6 cellular contexts compared by ENCODE assay signal in the genomic region with DNA sequence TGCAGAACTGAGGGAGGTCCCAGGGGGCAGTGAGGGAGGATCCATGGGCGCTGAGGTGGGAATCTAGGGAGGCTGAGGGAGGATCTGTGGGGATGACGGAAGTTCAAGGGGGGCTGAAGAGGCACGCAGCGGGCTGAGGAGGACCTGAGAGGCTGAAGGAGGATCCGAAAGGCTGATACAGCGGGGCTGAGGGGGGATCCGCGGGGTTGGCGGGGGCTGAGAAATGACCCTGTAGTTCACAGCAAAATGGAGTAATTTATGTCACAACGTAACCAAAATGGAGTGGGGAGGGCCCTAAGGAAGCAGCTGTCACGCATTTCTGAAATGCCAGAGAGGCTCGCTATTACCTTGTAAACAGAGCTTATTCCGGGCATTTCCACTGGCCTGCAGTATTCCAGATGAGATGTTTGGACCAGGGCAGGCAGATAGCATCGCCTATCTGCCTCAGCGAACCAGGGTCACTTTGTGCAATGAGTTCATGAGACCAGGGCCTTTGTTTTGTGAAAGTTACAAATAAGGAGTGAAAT. TPM values are rescaled to one million over a fixed set of nuclear protein-coding genes. Genes with fewer than 3 reads are reported as not detected.
DNase-seq lines count a peak whose midpoint lies in the region; ATAC-seq, FAIRE-seq and TF ChIP-seq lines count a peak whose summit lies in the region.

No MANE protein-coding gene starts in this region.

- DNase-seq in AG09309 (ENCODE audit: low read depth) (no peak), HuH-7.5 (ENCODE audit: low spot score) (peak; percentile 19), endothelial cell of umbilical vein (ENCODE audit: low read depth, low spot score) (peak; percentile 48)
- DNase-seq in stimulated activated CD4-positive, alpha-beta T cell treated with anti-CD3 and anti-CD28 coated beads, Interleukin-4, amount 100 ng/mL, for 1 hour = no peak

- H3K4me2 ChIP-seq in endothelial cell of umbilical vein (ENCODE audit: insufficient read depth, low read length) (peak overlapping the region; percentile 59), skeletal muscle satellite cell (ENCODE audit: low read length) (peak overlapping the region; percentile 97)

- no peak for ATAC-seq in GM18517 (IDR thresholded peaks at IDR 0.05; ENCODE audit: unreplicated experiment)

- intact Hi-C loops in endothelial cell of umbilical vein (cut with micrococcal nuclease) = loop anchor here (1.0 to 5.0 kb wide), 4 partner anchors 25 to 347 kb away; a partner anchor contains a TSS

- TF ChIP-seq CTCF in AG09309 (IDR thresholded peaks at IDR 0.05; ENCODE audit: control insufficient read depth, insufficient read depth, low read depth, low read length, missing control alignments) (no peak), endothelial cell of umbilical vein (IDR thresholded peaks at IDR 0.05; ENCODE audit: extremely low read depth in 1 of 2, insufficient read depth in 1 of 2, low read depth in 1 of 2, low read length in 2 of 2) (no peak)

- peaks cover 13% of the 10 kb centered on the region for H3K79me2 ChIP-seq in endothelial cell of umbilical vein (ENCODE audit: control insufficient read depth, insufficient read depth, low read length)

- no peaks in the 10 kb centered on the region for H3K27me3 ChIP-seq in endothelial cell of umbilical vein (ENCODE audit: control insufficient read depth in 2 of 2, insufficient read depth in 2 of 2, low read length in 2 of 2)
- H3K27me3 ChIP-seq in skeletal muscle satellite cell (ENCODE audit: control insufficient read depth, insufficient read depth, low read length) = no peaks in the 10 kb centered on the region

- H3K9me3 ChIP-seq in endothelial cell of umbilical vein (replicated peaks; ENCODE audit: control insufficient read depth, insufficient read depth, low read length) (no peaks in the 10 kb centered on the region), skeletal muscle satellite cell (replicated peaks; ENCODE audit: low read length) (no peaks in the 10 kb centered on the region)

- POLR2A ChIA-PET in endothelial cell of umbilical vein (lab: Charles Lee) = interaction anchor here (0.7 kb wide), 1 partner anchor 349 kb away, joined by 3 read pairs; no protein-coding TSS in a partner anchor

- no peaks in the 10 kb centered on the region for H3K9me1 ChIP-seq in endothelial cell of umbilical vein (replicated peaks; ENCODE audit: control insufficient read depth, extremely low read depth, insufficient read depth, low read length)

- H3K4me3 ChIP-seq in AG09309 (ENCODE audit: control insufficient read depth, low read depth, low read length) (peak overlapping the region; percentile 77), endothelial cell of umbilical vein (replicated peaks in 1 of 3; ENCODE audit: insufficient read depth in 1 of 3, low read depth in 1 of 3, low read length in 3 of 3) (peak overlapping the region; percentile 26 to 92 (median 54)), skeletal muscle satellite cell (ENCODE audit: low read length) (peak overlapping the region; percentile 99)

- CTCF ChIA-PET in endothelial cell of umbilical vein (lab: Charles Lee) = interaction anchor here (1.2 to 2.1 kb wide), 5 partner anchors 21 to 111 kb away, joined by 3 to 16 read pairs (median 9); a partner anchor contains a TSS

- H3K27ac ChIP-seq in endothelial cell of umbilical vein (ENCODE audit: insufficient read depth, low read depth, low read length) = peak overlapping the region; percentile 32

- peak overlapping the region; percentile 57 for H2AFZ ChIP-seq in endothelial cell of umbilical vein (ENCODE audit: low read depth, low read length)

- H4K20me1 ChIP-seq in endothelial cell of umbilical vein (replicated peaks; ENCODE audit: control insufficient read depth, extremely low read depth, insufficient read depth, low read length) = no peaks in the 10 kb centered on the region

- TF ChIP-seq POLR2A in endothelial cell of umbilical vein (IDR thresholded peaks at IDR 0.05; ENCODE audit: low read depth, low read length) = no peak

- FAIRE-seq in endothelial cell of umbilical vein (lab: Jason Lieb, UNC) = peak; percentile 49

- BruUV-seq in endothelial cell of umbilical vein (replicated peaks; lab: Mats Ljungman, UMichigan) = no TSS peak

- peak overlapping the region; percentile 67 for H3K9ac ChIP-seq in endothelial cell of umbilical vein (replicated peaks; ENCODE audit: extremely low read depth, insufficient read depth, low read length)
- H3K9ac ChIP-seq in skeletal muscle satellite cell (ENCODE audit: low read depth, low read length) = peak overlapping the region; percentile 96

- peaks cover 0 to 8% of the 10 kb centered on the region in 2 experiments for H3K36me3 ChIP-seq in endothelial cell of umbilical vein (ENCODE audit: control insufficient read depth in 2 of 2, extremely low read depth in 1 of 2, insufficient read depth in 2 of 2, low read length in 2 of 2)
- peaks cover 7% of the 10 kb centered on the region for H3K36me3 ChIP-seq in skeletal muscle satellite cell (ENCODE audit: insufficient read depth, low read length)

- dilution Hi-C loops in endothelial cell of umbilical vein (cut with MboI; ENCODE audit: extremely low pct_ligation_motif_present, low sequenced_read_pairs) = no loop called here

- peaks cover 13% of the 10 kb centered on the region for H3K4me1 ChIP-seq in endothelial cell of umbilical vein (ENCODE audit: control insufficient read depth, extremely low read depth, insufficient read depth, low read length)
- peaks cover 9% of the 10 kb centered on the region for H3K4me1 ChIP-seq in skeletal muscle satellite cell (ENCODE audit: control insufficient read depth, insufficient read depth, low read length)

TF ChIP-seq in endothelial cell of umbilical vein, 7 proteins besides CTCF, POLR2A, EP300 and RAD21:
- TF ChIP-seq POLR2AphosphoS5 (IDR thresholded peaks at IDR 0.05; ENCODE audit: insufficient read depth, low read depth, low read length) = no peak
- no peak for TF ChIP-seq MYC (IDR thresholded peaks at IDR 0.05; ENCODE audit: low read depth, low read length)

RNA-seq across cellular contexts. Expression of a gene that starts 0.9 kb away (rescaled TPM):
- total RNA-seq in endothelial cell of umbilical vein = 57.0 and 58.7 TPM in 2 replicates
- polyA plus RNA-seq in endothelial cell of umbilical vein = 155 and 287 TPM in 2 replicates
- polyA plus RNA-seq in endothelial cell of umbilical vein (2011; cell fraction: cytosol; rRNA removed) = 84.5 and 110 TPM in 2 replicates
- 103 and 115 TPM in 2 replicates for polyA plus RNA-seq in endothelial cell of umbilical vein (2011; cell fraction: nucleus; rRNA removed)
- 43.4 and 51.1 TPM in 2 replicates for polyA plus RNA-seq in endothelial cell of umbilical vein (2012)
- polyA minus RNA-seq in endothelial cell of umbilical vein = 35.6 and 46.6 TPM in 2 replicates
- polyA minus RNA-seq in endothelial cell of umbilical vein (2011; cell fraction: cytosol; rRNA and poly(A)+ RNA removed) = 56.2 TPM
- polyA minus RNA-seq in endothelial cell of umbilical vein (2011; cell fraction: nucleus; rRNA and poly(A)+ RNA removed) = 13.6 and 18.8 TPM in 2 replicates
- total RNA-seq in skeletal muscle satellite cell (2012; rRNA removed) = 79.1 and 85.8 TPM in 2 replicates

RNA-seq across cellular contexts. Expression of a gene that starts 6.9 kb away (rescaled TPM):
- total RNA-seq in endothelial cell of umbilical vein = 21.7 and 23.9 TPM in 2 replicates
- polyA plus RNA-seq in endothelial cell of umbilical vein = 19.9 and 21.1 TPM in 2 replicates
- 14.6 and 17.1 TPM in 2 replicates for polyA plus RNA-seq in endothelial cell of umbilical vein (2011; cell fraction: cytosol; rRNA removed)
- polyA plus RNA-seq in endothelial cell of umbilical vein (2011; cell fraction: nucleus; rRNA removed) = 22.9 and 27.5 TPM in 2 replicates
- polyA plus RNA-seq in endothelial cell of umbilical vein (2012) = 12.8 and 15.1 TPM in 2 replicates
- polyA minus RNA-seq in endothelial cell of umbilical vein = 2.4 and 2.6 TPM in 2 replicates
- 4.3 TPM for polyA minus RNA-seq in endothelial cell of umbilical vein (2011; cell fraction: cytosol; rRNA and poly(A)+ RNA removed)
- polyA minus RNA-seq in endothelial cell of umbilical vein (2011; cell fraction: nucleus; rRNA and poly(A)+ RNA removed) = 1.6 and 2.8 TPM in 2 replicates
- total RNA-seq in skeletal muscle satellite cell (2012; rRNA removed) = 7.0 and 7.9 TPM in 2 replicates

RNA-seq across cellular contexts. Expression of a gene that starts 27.5 kb away (rescaled TPM):
- 488 and 499 TPM in 2 replicates for total RNA-seq in endothelial cell of umbilical vein
- 844 and 1,054 TPM in 2 replicates for polyA plus RNA-seq in endothelial cell of umbilical vein
- polyA plus RNA-seq in endothelial cell of umbilical vein (2011; cell fraction: cytosol; rRNA removed) = 724 and 860 TPM in 2 replicates
- 433 and 446 TPM in 2 replicates for polyA plus RNA-seq in endothelial cell of umbilical vein (2011; cell fraction: nucleus; rRNA removed)
- polyA plus RNA-seq in endothelial cell of umbilical vein (2012) = 473 and 510 TPM in 2 replicates
- 691 and 797 TPM in 2 replicates for polyA minus RNA-seq in endothelial cell of umbilical vein
- 221 TPM for polyA minus RNA-seq in endothelial cell of umbilical vein (2011; cell fraction: cytosol; rRNA and poly(A)+ RNA removed)
- 130 and 181 TPM in 2 replicates for polyA minus RNA-seq in endothelial cell of umbilical vein (2011; cell fraction: nucleus; rRNA and poly(A)+ RNA removed)
- 287 and 370 TPM in 2 replicates for total RNA-seq in skeletal muscle satellite cell (2012; rRNA removed)

RNA-seq across cellular contexts. Expression of a gene that starts 30.1 kb away (rescaled TPM):
- total RNA-seq in endothelial cell of umbilical vein = 237 and 239 TPM in 2 replicates
- polyA plus RNA-seq in endothelial cell of umbilical vein = 742 and 822 TPM in 2 replicates
- 294 and 443 TPM in 2 replicates for polyA plus RNA-seq in endothelial cell of umbilical vein (2011; cell fraction: cytosol; rRNA removed)
- polyA plus RNA-seq in endothelial cell of umbilical vein (2011; cell fraction: nucleus; rRNA removed) = 325 and 344 TPM in 2 replicates
- 161 and 241 TPM in 2 replicates for polyA plus RNA-seq in endothelial cell of umbilical vein (2012)
- polyA minus RNA-seq in endothelial cell of umbilical vein = 140 and 214 TPM in 2 replicates
- 74.7 TPM for polyA minus RNA-seq in endothelial cell of umbilical vein (2011; cell fraction: cytosol; rRNA and poly(A)+ RNA removed)
- 61.4 and 97.7 TPM in 2 replicates for polyA minus RNA-seq in endothelial cell of umbilical vein (2011; cell fraction: nucleus; rRNA and poly(A)+ RNA removed)
- 470 and 540 TPM in 2 replicates for total RNA-seq in skeletal muscle satellite cell (2012; rRNA removed)

RNA-seq across cellular contexts. Expression of a gene that starts 39.7 kb away (rescaled TPM):
- 0.90 and 1.2 TPM in 2 replicates for total RNA-seq in endothelial cell of umbilical vein
- polyA plus RNA-seq in endothelial cell of umbilical vein = 0.58 and 0.75 TPM in 2 replicates
- polyA plus RNA-seq in endothelial cell of umbilical vein (2011; cell fraction: cytosol; rRNA removed) = 0.30 and 0.47 TPM in 2 replicates
- 0.66 and 0.72 TPM in 2 replicates for polyA plus RNA-seq in endothelial cell of umbilical vein (2011; cell fraction: nucleus; rRNA removed)
- 0.57 and 0.59 TPM in 2 replicates for polyA plus RNA-seq in endothelial cell of umbilical vein (2012)
- polyA minus RNA-seq in endothelial cell of umbilical vein = 0.56 and 1.00 TPM in 2 replicates
- polyA minus RNA-seq in endothelial cell of umbilical vein (2011; cell fraction: cytosol; rRNA and poly(A)+ RNA removed) = 0.41 TPM
- polyA minus RNA-seq in endothelial cell of umbilical vein (2011; cell fraction: nucleus; rRNA and poly(A)+ RNA removed) = 0.34 and 0.53 TPM in 2 replicates
- 1.3 and 1.5 TPM in 2 replicates for total RNA-seq in skeletal muscle satellite cell (2012; rRNA removed)

Comparison
In these comparisons a context has a peak if more than half of its experiments do, and no peak if none do; other contexts are left out.
1. DNase-seq: peak in HuH-7.5 (single experiment) and endothelial cell of umbilical vein (single experiment); none in AG09309 (single experiment) and stimulated activated CD4-positive, alpha-beta T cell treated with anti-CD3 and anti-CD28 coated beads, Interleukin-4, amount 100 ng/mL, for 1 hour (single experiment).
2. Peak in every context shown above with its lines, with median percentiles within 50 percentile points of each other: H3K4me3 ChIP-seq.